Comparison of ENCODE assay signal across 20 cellular contexts in genomic region chr7:149729586-149729982, GRCh38. TPM values are rescaled to one million over a fixed set of nuclear protein-coding genes. Genes with fewer than 3 reads are reported as not detected.
DNase-seq lines count a peak whose midpoint lies in the region; ATAC-seq and TF ChIP-seq lines count a peak whose summit lies in the region.
"Had no signal": no experiment of that assay in that cellular context is flagged by ENCODE, and none has a peak within 500 bp of the region (broad histone marks: within the 10 kb centered on the region; RNA-seq: fewer than 3 reads in every experiment).

No MANE protein-coding gene starts in this region.

- peaks cover 0 to 70% of the 10 kb centered on the region in 2 donors for H3K36me3 ChIP-seq in psoas muscle (ENCODE audit: insufficient read depth in 1 of 2, low read depth in 1 of 2)
- peaks cover 0 to 100% (median 6%) of the 10 kb centered on the region in 3 donors for H3K36me3 ChIP-seq in tibial nerve

- no peaks in the 10 kb centered on the region for H3K4me1 Mint-ChIP-seq in activated naive CD4-positive, alpha-beta T cell treated with anti-CD3 and anti-CD28 coated beads, Interleukin-2, amount 10 ng/mL, durations not matched to agents 7 days and 5 days

- no peaks in the 10 kb centered on the region for H3K27me3 Mint-ChIP-seq in activated naive CD4-positive, alpha-beta T cell treated with anti-CD3 and anti-CD28 coated beads, Interleukin-2, amount 10 ng/mL, durations not matched to agents 7 days and 5 days

- H3K9me3 ChIP-seq in psoas muscle (no peaks in the 10 kb centered on the region), tibial nerve (no peaks in the 10 kb centered on the region)
- H3K9me3 ChIP-seq: HAP-1 had no signal

- no peak for ATAC-seq in psoas muscle
- ATAC-seq in GM21381 (IDR thresholded peaks at IDR 0.05; ENCODE audit: unreplicated experiment), result no peak
- ATAC-seq: PC-3 had no signal

- H3K27ac ChIP-seq in coronary artery (no peak overlapping the region), psoas muscle (peak overlapping the region; percentile 78), tibial nerve (peak overlapping the region; percentile 34 to 74 (median 69))
- H3K27ac ChIP-seq: KMS-11 had no signal

- H3K4me3 Mint-ChIP-seq in activated naive CD4-positive, alpha-beta T cell treated with anti-CD3 and anti-CD28 coated beads, Interleukin-2, amount 10 ng/mL, durations not matched to agents 7 days and 5 days, result no peak overlapping the region
- H3K4me3 Mint-ChIP-seq: CD14-positive monocyte had no signal

- TF ChIP-seq POLR2A in tibial nerve (IDR thresholded peaks at IDR 0.05), result no peak

- H3K4me3 ChIP-seq in coronary artery, result no peak overlapping the region
- peak overlapping the region; percentile 48 for H3K4me3 ChIP-seq in psoas muscle
- no peak overlapping the region for H3K4me3 ChIP-seq in tibial nerve
- H3K4me3 ChIP-seq: HAP-1 had no signal

- no peak overlapping the region for H3K27ac Mint-ChIP-seq in activated naive CD4-positive, alpha-beta T cell treated with anti-CD3 and anti-CD28 coated beads, Interleukin-2, amount 10 ng/mL, durations not matched to agents 7 days and 5 days
- H3K27ac Mint-ChIP-seq: CD14-positive monocyte had no signal

- H3K27me3 ChIP-seq in psoas muscle (ENCODE audit: insufficient read depth in 3 of 3, low read length in 2 of 3) (no peaks in the 10 kb centered on the region), tibial nerve (no peaks in the 10 kb centered on the region)

- peaks cover 26% of the 10 kb centered on the region for H3K4me1 ChIP-seq in psoas muscle
- H3K4me1 ChIP-seq in tibial nerve, result no peaks in the 10 kb centered on the region
- H3K4me1 ChIP-seq: HAP-1 had no signal

- H3K36me3 Mint-ChIP-seq in activated naive CD4-positive, alpha-beta T cell treated with anti-CD3 and anti-CD28 coated beads, Interleukin-2, amount 10 ng/mL, durations not matched to agents 7 days and 5 days, result peaks cover 3% of the 10 kb centered on the region

- intact Hi-C loops in psoas muscle (cut with DNase I), result no loop called here

- no peaks in the 10 kb centered on the region for H3K9me3 Mint-ChIP-seq in activated naive CD4-positive, alpha-beta T cell treated with anti-CD3 and anti-CD28 coated beads, Interleukin-2, amount 10 ng/mL, durations not matched to agents 7 days and 5 days
- H3K9me3 Mint-ChIP-seq: CD14-positive monocyte had no signal

- TF ChIP-seq CTCF in coronary artery (IDR thresholded peaks at IDR 0.05) (no peak), psoas muscle (IDR thresholded peaks at IDR 0.05) (no peak), tibial nerve (IDR thresholded peaks at IDR 0.05) (no peak)

- DNase-seq in activated naive CD4-positive, alpha-beta T cell treated with anti-CD3 and anti-CD28 coated beads, Interleukin-2, amount 10 ng/mL, durations not matched to agents 7 days and 5 days, result peak; percentile 3
- DNase-seq in activated naive CD4-positive, alpha-beta T cell treated with Interleukin-2 at 50 U/mL for 16 hours, result no peak
- DNase-seq in coronary artery (ENCODE audit: low spot score) (peak; percentile 31), psoas muscle (no peak), tibial nerve (ENCODE audit: low spot score in 2 of 2) (no peak), NOMO-1 treated with DMSO at 0.1 percent for 48 hours (lab: John Stamatoyannopoulos, UW; ENCODE audit: unreplicated experiment) (no peak), GOT3 (lab: John Stamatoyannopoulos, UW) (no peak)
- DNase-seq: 8988T, DMS79 treated with DMSO at 0.1 percent for 48 hours, NCI-H1417, NCI-H187 treated with DMSO at 0.1 percent for 48 hours, NCI-H2227 treated with DMSO at 0.1 percent for 48 hours, NCI-H524, NCI-H82, PC-3, RPMI8226 had no signal

- TF ChIP-seq EP300 in tibial nerve (IDR thresholded peaks at IDR 0.05), result no peak

- 75 to 78% (median 76%) methylated on average over 5 of the region's 5 CpGs for WGBS in psoas muscle, 3 donors
- WGBS in tibial nerve, 2 donors, result 70 to 93% methylated on average over 5 of the region's 5 CpGs

- CTCF ChIA-PET in activated naive CD4-positive, alpha-beta T cell treated with anti-CD3 and anti-CD28 coated beads, Interleukin-2, amount 10 ng/mL, durations not matched to agents 7 days and 5 days (lab: Charles Lee), result interaction anchor here (2.0 kb wide), 1 partner anchor 12 kb away, joined by 9 read pairs; no protein-coding TSS in a partner anchor

RNA-seq across cellular contexts. Expression of gene ZNF467, which starts 43.8 kb away (rescaled TPM):
- total RNA-seq in psoas muscle (1 to 10 TPM; 1.7 to 2.8 (median 2.3) TPM), tibial nerve (10 to 100 TPM in 1 of 4 donors, 1 to 10 TPM in 3; 3.3 to 15.9 (median 5.5) TPM)
- polyA plus RNA-seq in psoas muscle, result 1 to 10 TPM in 2 of 3 donors, under 1 TPM in 1; 0.87 to 1.3 (median 1.2) TPM

Comparison
In these comparisons a context has a peak if more than half of its experiments do, and no peak if none do; other contexts are left out.
1. DNase-seq: peak in activated naive CD4-positive, alpha-beta T cell treated with anti-CD3 and anti-CD28 coated beads, Interleukin-2, amount 10 ng/mL, durations not matched to agents 7 days and 5 days (single experiment) and coronary artery (single experiment); none in activated naive CD4-positive, alpha-beta T cell treated with Interleukin-2 at 50 U/mL for 16 hours (single experiment), psoas muscle (0 of 2), tibial nerve (0 of 2), NOMO-1 treated with DMSO at 0.1 percent for 48 hours (single experiment) and GOT3 (single experiment).
2. H3K27ac ChIP-seq: peak in psoas muscle (single experiment) and tibial nerve (4 of 4); none in coronary artery (0 of 2).